Comparison of ENCODE assay signal across 6 cellular contexts in genomic region chr2:122077114-122077513, GRCh38.
"Had no signal": no experiment of that assay in that cellular context is flagged by ENCODE, and none has a peak within 500 bp of the region (broad histone marks: within the 10 kb centered on the region; RNA-seq: fewer than 3 reads in every experiment).

No MANE protein-coding gene starts in this region.

- H3K4me3 ChIP-seq: GM23338 had no signal

- H3K4me2 ChIP-seq: GM23338 had no signal

- ATAC-seq: GM23338 had no signal

- H2AFZ ChIP-seq: GM23338 had no signal

- FAIRE-seq: H1, H54, HTR-8/SVneo had no signal

- DNase-seq: H9, HCEC 1CT had no signal
